In the genomic region with DNA sequence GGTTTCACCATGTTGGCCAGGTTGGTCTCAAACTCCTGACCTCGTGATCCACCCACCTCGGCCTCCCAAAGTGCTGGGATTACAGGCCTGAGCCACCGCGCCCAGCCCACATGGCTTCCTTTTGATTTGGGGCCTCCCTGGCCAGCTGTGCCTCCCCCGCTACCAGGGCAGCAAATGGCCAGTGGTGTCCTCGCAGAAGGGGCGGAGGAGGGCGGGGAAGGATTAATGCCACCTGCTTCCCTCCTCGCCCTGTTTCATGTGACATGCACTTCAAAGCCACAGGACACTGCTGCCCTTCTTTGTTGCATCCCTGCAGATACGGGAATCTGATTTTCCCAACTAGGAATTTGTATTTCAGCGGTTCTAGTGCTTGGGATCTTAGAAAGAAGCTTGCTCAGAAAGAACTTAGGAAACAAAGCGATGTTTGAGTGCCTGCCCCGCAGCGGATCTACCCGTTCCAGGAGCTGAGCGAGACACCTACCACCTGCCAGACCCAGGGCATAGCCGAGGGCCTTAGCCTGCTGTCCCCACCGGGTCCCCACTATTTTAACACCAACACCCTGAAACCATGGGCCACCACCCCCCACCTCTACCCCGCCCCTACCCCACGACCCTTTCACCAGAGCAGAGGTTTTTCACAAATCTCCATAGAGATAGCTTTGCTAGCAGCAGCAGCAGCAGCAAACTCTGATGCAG, we compare ENCODE assay signal across 16 cellular contexts. TPM values are rescaled to one million over a fixed set of nuclear protein-coding genes. Genes with fewer than 3 reads are reported as not detected.
A peak's percentile ranks its signal among the peaks of the same experiment; 100 is the strongest.
DNase-seq lines count a peak whose midpoint lies in the region; ATAC-seq and TF ChIP-seq lines count a peak whose summit lies in the region.
"Had no signal": no experiment of that assay in that cellular context is flagged by ENCODE, and none has a peak within 500 bp of the region (broad histone marks: within the 10 kb centered on the region; RNA-seq: fewer than 3 reads in every experiment).

No MANE protein-coding gene starts in this region.

- H3K27me3 Mint-ChIP-seq in T-helper 2 cell treated with Interferon-gamma antibody and Interleukin-4, amounts not matched to agents 5 μg/mL and 100 μg/mL, for 36 hours (ENCODE audit: low read depth), result peaks cover 19% of the 10 kb centered on the region

- H3K4me1 Mint-ChIP-seq in T-helper 2 cell treated with Interferon-gamma antibody and Interleukin-4, amounts not matched to agents 5 μg/mL and 100 μg/mL, for 36 hours (ENCODE audit: low read depth), result no peaks in the 10 kb centered on the region
- H3K4me1 Mint-ChIP-seq: central memory CD8-positive, alpha-beta T cell had no signal

- TF ChIP-seq POLR2A in gastrocnemius medialis (IDR thresholded peaks at IDR 0.05), result peak in 1 of 2 donors; percentile 10

- TF ChIP-seq CTCF in gastrocnemius medialis (IDR thresholded peaks at IDR 0.05 in 4 of 5, conservative IDR thresholded peaks at IDR 0.05 in 1 of 5), result no peak

- no peak overlapping the region for H3K27ac Mint-ChIP-seq in T-helper 2 cell treated with Interferon-gamma antibody and Interleukin-4, amounts not matched to agents 5 μg/mL and 100 μg/mL, for 36 hours
- H3K27ac Mint-ChIP-seq: activated T-helper 2 cell treated with anti-CD3 and anti-CD28 coated beads, Interferon-gamma antibody, Interleukin-2, Interleukin-4, amounts not matched to agents 10 μg/mL and 5 μg/mL and 100 μg/mL, durations not matched to agents 14 hours and 24 hours and 36 hours; progenitor cell of endocrine pancreas had no signal

- peak; percentile 60 to 67 for ATAC-seq in gastrocnemius medialis
- no peak for ATAC-seq in HG02970 (IDR thresholded peaks at IDR 0.05; ENCODE audit: low FRiP score, unreplicated experiment)

- H3K27ac ChIP-seq in ectodermal cell (ENCODE audit: insufficient read depth, low read depth, low read length, poor library complexity, severe bottlenecking) (peak overlapping the region; percentile 38), gastrocnemius medialis (no peak overlapping the region)
- H3K27ac ChIP-seq: uterus had no signal

- H3K27me3 ChIP-seq in ectodermal cell (ENCODE audit: control insufficient read depth, insufficient read depth, low read length, poor library complexity, severe bottlenecking), result peaks cover 12% of the 10 kb centered on the region
- no peaks in the 10 kb centered on the region for H3K27me3 ChIP-seq in gastrocnemius medialis
- H3K27me3 ChIP-seq: uterus had no signal

- peaks cover 16% of the 10 kb centered on the region for H3K4me1 ChIP-seq in ectodermal cell (ENCODE audit: control insufficient read depth, insufficient read depth, low read length)
- peaks cover 11 to 13% of the 10 kb centered on the region in 2 donors for H3K4me1 ChIP-seq in gastrocnemius medialis
- H3K4me1 ChIP-seq: uterus had no signal

- H3K36me3 Mint-ChIP-seq in T-helper 2 cell treated with Interferon-gamma antibody and Interleukin-4, amounts not matched to agents 5 μg/mL and 100 μg/mL, for 36 hours (ENCODE audit: low read depth), result no peaks in the 10 kb centered on the region

- H3K9me3 ChIP-seq in ectodermal cell (ENCODE audit: control insufficient read depth, low read length), result no peaks in the 10 kb centered on the region
- H3K9me3 ChIP-seq in gastrocnemius medialis, result no peaks in the 10 kb centered on the region
- H3K9me3 ChIP-seq: uterus had no signal

- DNase-seq in NCI-H1694 treated with DMSO at 0.1 percent for 48 hours (lab: John Stamatoyannopoulos, UW), result peak; percentile 57
- no peak for DNase-seq in NCI-H1694 (lab: John Stamatoyannopoulos, UW)
- peak; percentile 33 for DNase-seq in NCI-H146 treated with DMSO at 0.1 percent for 48 hours (lab: John Stamatoyannopoulos, UW; ENCODE audit: unreplicated experiment)
- DNase-seq in gastrocnemius medialis, result peak in 1 of 2 donors; percentile 47
- no peak for DNase-seq in T-helper 2 cell treated with Interferon-gamma antibody and Interleukin-4, amounts not matched to agents 5 μg/mL and 100 μg/mL, for 36 hours (ENCODE audit: low spot score)
- DNase-seq in effector CD4-positive, alpha-beta T cell, result no peak

- H3K4me3 Mint-ChIP-seq in T-helper 2 cell treated with Interferon-gamma antibody and Interleukin-4, amounts not matched to agents 5 μg/mL and 100 μg/mL, for 36 hours, result no peak overlapping the region
- H3K4me3 Mint-ChIP-seq: central memory CD8-positive, alpha-beta T cell had no signal

- no peaks in the 10 kb centered on the region for H3K9me3 Mint-ChIP-seq in T-helper 2 cell treated with Interferon-gamma antibody and Interleukin-4, amounts not matched to agents 5 μg/mL and 100 μg/mL, for 36 hours
- H3K9me3 Mint-ChIP-seq: activated T-helper 2 cell treated with anti-CD3 and anti-CD28 coated beads, Interferon-gamma antibody, Interleukin-2, Interleukin-4, amounts not matched to agents 10 μg/mL and 5 μg/mL and 100 μg/mL, durations not matched to agents 14 hours and 24 hours and 36 hours; central memory CD8-positive, alpha-beta T cell had no signal

- in situ Hi-C loops in gastrocnemius medialis (cut with MboI; ENCODE audit: low sequenced_read_pairs in 4 of 4), result no loop called here

- intact Hi-C loops in gastrocnemius medialis (cut with DNase I; ENCODE audit: low total_unique reads), result loop anchor here (2.0 kb wide), 1 partner anchor 50 kb away; no protein-coding TSS in a partner anchor

- H3K36me3 ChIP-seq in ectodermal cell (ENCODE audit: control insufficient read depth, insufficient read depth, low read length) (no peaks in the 10 kb centered on the region), gastrocnemius medialis (no peaks in the 10 kb centered on the region)
- H3K36me3 ChIP-seq: uterus had no signal

- H3K4me3 ChIP-seq in ectodermal cell (ENCODE audit: insufficient read depth, low read depth, low read length), result no peak overlapping the region
- peak overlapping the region; percentile 11 to 39 (median 34) for H3K4me3 ChIP-seq in gastrocnemius medialis
- H3K4me3 ChIP-seq: uterus had no signal

- WGBS in ectodermal cell, 2 experiments, result 49 to 55% methylated on average over 19 to 20 of the region's 20 CpGs

RNA-seq across cellular contexts. Expression of a gene that starts 37.7 kb away (rescaled TPM):
- not detected for polyA plus RNA-seq in ectodermal cell (2013, experiment 1 of 4)
- not detected for polyA plus RNA-seq in ectodermal cell (2013, experiment 2 of 4)
- not detected for polyA plus RNA-seq in ectodermal cell (2013, experiment 3 of 4)
- polyA plus RNA-seq in ectodermal cell (2013, experiment 4 of 4), result not detected
- total RNA-seq in gastrocnemius medialis, result not detected
- total RNA-seq: A172; activated T-helper 2 cell treated with anti-CD3 and anti-CD28 coated beads, Interferon-gamma antibody, Interleukin-2, Interleukin-4, amounts not matched to agents 10 μg/mL and 5 μg/mL and 100 μg/mL, durations not matched to agents 14 hours and 24 hours and 36 hours; H4; left colon; progenitor cell of endocrine pancreas; RPMI7951; uterus had no signal

Comparison
In these comparisons a context has a peak if more than half of its experiments do, and no peak if none do; other contexts are left out.
1. DNase-seq: peak in NCI-H1694 treated with DMSO at 0.1 percent for 48 hours (single experiment) and NCI-H146 treated with DMSO at 0.1 percent for 48 hours (single experiment); none in NCI-H1694 (single experiment), T-helper 2 cell treated with Interferon-gamma antibody and Interleukin-4, amounts not matched to agents 5 μg/mL and 100 μg/mL, for 36 hours (single experiment) and effector CD4-positive, alpha-beta T cell (single experiment).